In genomic region chr19:1175020-1175419, GRCh38 we compare ENCODE assay signal across 13 cellular contexts. TPM values are rescaled to one million over a fixed set of nuclear protein-coding genes. Genes with fewer than 3 reads are reported as not detected.
DNase-seq lines count a peak whose midpoint lies in the region; ATAC-seq and TF ChIP-seq lines count a peak whose summit lies in the region.
"Had no signal": no experiment of that assay in that cellular context is flagged by ENCODE, and none has a peak within 500 bp of the region (broad histone marks: within the 10 kb centered on the region; RNA-seq: fewer than 3 reads in every experiment).

No MANE protein-coding gene starts in this region.

- TF ChIP-seq POLR2A in HCT116 (IDR thresholded peaks at IDR 0.05; ENCODE audit: borderline replicate concordance, extremely low read depth, insufficient read depth, insufficient read length): no peak

- peak overlapping the region; percentile 50 to 92 (median 69) for H3K27ac Mint-ChIP-seq in CD14-positive monocyte
- H3K27ac Mint-ChIP-seq in activated naive CD8-positive, alpha-beta T cell treated with anti-CD3 and anti-CD28 coated beads for 36 hours: peak overlapping the region; percentile 45
- peak overlapping the region; percentile 84 for H3K27ac Mint-ChIP-seq in nephron progenitor cell

- CTCF ChIA-PET in HCT116 (lab: Charles Lee): interaction anchor here (0.7 kb wide), 1 partner anchor 62 kb away, joined by 5 read pairs; no protein-coding TSS in a partner anchor

- H3K4me1 Mint-ChIP-seq in CD14-positive monocyte (peaks cover 77% of the 10 kb centered on the region), nephron progenitor cell (peaks cover 42% of the 10 kb centered on the region)
- H3K4me1 Mint-ChIP-seq in activated naive CD8-positive, alpha-beta T cell treated with anti-CD3 and anti-CD28 coated beads for 36 hours: peaks cover 21% of the 10 kb centered on the region

- H3K4me3 Mint-ChIP-seq in CD14-positive monocyte (peak overlapping the region in 1 of 2 donors; percentile 77), nephron progenitor cell (peak overlapping the region; percentile 80)
- H3K4me3 Mint-ChIP-seq in activated naive CD8-positive, alpha-beta T cell treated with anti-CD3 and anti-CD28 coated beads for 36 hours: no peak overlapping the region

- no peak for ATAC-seq in HCT116
- ATAC-seq: foreskin keratinocyte had no signal

- no peaks in the 10 kb centered on the region for H3K9me3 ChIP-seq in HCT116 (ENCODE audit: control insufficient read depth in 1 of 2, insufficient read depth in 1 of 2, low read depth in 1 of 2, low read length in 2 of 2)
- H3K9me3 ChIP-seq in BE2C: no peaks in the 10 kb centered on the region
- H3K9me3 ChIP-seq: MG63, Peyer's patch had no signal

- BruUV-seq in HCT116 (replicated peaks; lab: Mats Ljungman, UMichigan): no TSS peak

- intact Hi-C loops in CD14-positive monocyte (cut with micrococcal nuclease) (no loop called here), HCT116 (cut with micrococcal nuclease) (no loop called here)

- no peak overlapping the region for H3K4me3 ChIP-seq in HCT116 (replicated peaks in 1 of 2; ENCODE audit: low read depth in 1 of 2, low read length in 2 of 2)
- H3K4me3 ChIP-seq in BE2C (ENCODE audit: low read depth, low read length): no peak overlapping the region

- DNase-seq in CD14-positive monocyte (ENCODE audit: low spot score) (no peak), HCT116 (ENCODE audit: low read depth, low spot score) (no peak), nephron progenitor cell (no peak), AG20443 (ENCODE audit: low spot score) (no peak), BE2C (no peak), SIG-M5 treated with dmso at 0.1 percent for 504 hours (lab: John Stamatoyannopoulos, UW; ENCODE audit: unreplicated experiment) (no peak), HUDEP-2 (lab: John Stamatoyannopoulos, UW; ENCODE audit: unreplicated experiment in 76 of 76) (no peak)
- no peak for DNase-seq in activated naive CD8-positive, alpha-beta T cell treated with anti-CD3 and anti-CD28 coated beads for 36 hours
- DNase-seq: activated gamma-delta T cell treated with Interleukin-2 at 50 U/mL for 16 hours, foreskin keratinocyte, MG63, NCI-H2171 treated with DMSO at 0.1 percent for 48 hours, Peyer's patch had no signal

- peaks cover 40% of the 10 kb centered on the region for H3K79me2 ChIP-seq in HCT116 (ENCODE audit: insufficient read depth, low read length)

- peak overlapping the region; percentile 88 for H3K4me2 ChIP-seq in HCT116 (ENCODE audit: low read length)

- RAD21 ChIA-PET in HCT116 (lab: Charles Lee; ENCODE audit: low non-redundant PET in 1 of 2, low total read pairs in 2 of 2, uncharacterized antibody in 2 of 2, unreplicated experiment in 2 of 2): no interaction called here

- H3K36me3 ChIP-seq in HCT116 (ENCODE audit: control insufficient read depth in 1 of 2, insufficient read depth in 2 of 2, low read length in 2 of 2) (peaks cover 0 to 7% of the 10 kb centered on the region in 2 experiments; a peak in 1 of 4 replicates), BE2C (no peaks in the 10 kb centered on the region)
- H3K36me3 ChIP-seq: Peyer's patch had no signal

- POLR2A ChIA-PET in HCT116 (lab: Charles Lee): interaction anchor here (1.4 kb wide), 1 partner anchor 10 kb away, joined by 3 read pairs; no protein-coding TSS in a partner anchor

- H3K4me1 ChIP-seq in HCT116 (ENCODE audit: control insufficient read depth in 1 of 2, insufficient read depth in 2 of 2, low read length in 2 of 2) (peaks cover 61 to 86% of the 10 kb centered on the region in 2 experiments), BE2C (peaks cover 5% of the 10 kb centered on the region)

- peak overlapping the region; percentile 92 for H3K27ac ChIP-seq in HCT116 (ENCODE audit: low read depth, low read length)

- peaks cover 0 to 5% (median 0%) of the 10 kb centered on the region in 7 donors for H3K9me3 Mint-ChIP-seq in CD14-positive monocyte
- no peaks in the 10 kb centered on the region for H3K9me3 Mint-ChIP-seq in activated naive CD8-positive, alpha-beta T cell treated with anti-CD3 and anti-CD28 coated beads for 36 hours
- H3K9me3 Mint-ChIP-seq in nephron progenitor cell: no peaks in the 10 kb centered on the region

- no peak for TF ChIP-seq RAD21 in HCT116 (IDR thresholded peaks at IDR 0.05; ENCODE audit: low read depth)

- no peak overlapping the region for H2AFZ ChIP-seq in HCT116 (ENCODE audit: low read depth, low read length, poor library complexity, severe bottlenecking)

- peak overlapping the region; percentile 68 for H3K9ac ChIP-seq in HCT116 (ENCODE audit: low read length)

- H3K9me2 ChIP-seq in HCT116 (ENCODE audit: insufficient read depth): no peaks in the 10 kb centered on the region

- peaks cover 14 to 19% of the 10 kb centered on the region in 2 donors for H3K36me3 Mint-ChIP-seq in CD14-positive monocyte
- H3K36me3 Mint-ChIP-seq in activated naive CD8-positive, alpha-beta T cell treated with anti-CD3 and anti-CD28 coated beads for 36 hours: peaks cover 4% of the 10 kb centered on the region
- H3K36me3 Mint-ChIP-seq in nephron progenitor cell (ENCODE audit: low read depth): no peaks in the 10 kb centered on the region

- peaks cover 0 to 3% (median 0%) of the 10 kb centered on the region in 3 donors for H3K27me3 Mint-ChIP-seq in CD14-positive monocyte (ENCODE audit: low read depth in 3 of 3)
- no peaks in the 10 kb centered on the region for H3K27me3 Mint-ChIP-seq in activated naive CD8-positive, alpha-beta T cell treated with anti-CD3 and anti-CD28 coated beads for 36 hours
- peaks cover 9% of the 10 kb centered on the region for H3K27me3 Mint-ChIP-seq in nephron progenitor cell (ENCODE audit: low read depth, poor library complexity)

- TF ChIP-seq CTCF in CD14-positive monocyte (IDR thresholded peaks at IDR 0.05) (no peak), HCT116 (IDR thresholded peaks at IDR 0.05 in 2 of 3, conservative IDR thresholded peaks at IDR 0.05 in 1 of 3; ENCODE audit: borderline replicate concordance in 1 of 3, insufficient read depth in 1 of 3, low read depth in 2 of 3, low read length in 2 of 3) (no peak), nephron progenitor cell (IDR thresholded peaks at IDR 0.05) (no peak), BE2C (IDR thresholded peaks at IDR 0.05; ENCODE audit: low read depth, low read length) (no peak)

- no peaks in the 10 kb centered on the region for H4K20me1 ChIP-seq in HCT116 (ENCODE audit: insufficient read depth)

- H3K27me3 ChIP-seq in HCT116 (ENCODE audit: insufficient read depth, low read length): no peaks in the 10 kb centered on the region
- no peaks in the 10 kb centered on the region for H3K27me3 ChIP-seq in BE2C
- H3K27me3 ChIP-seq: foreskin keratinocyte, MG63, Peyer's patch had no signal

TF ChIP-seq in HCT116, 20 proteins besides CTCF, POLR2A, EP300 and RAD21:
- TF ChIP-seq EZH2 (IDR thresholded peaks at IDR 0.05) (no peak), JUND (IDR thresholded peaks at IDR 0.05) (no peak), FOSL1 (IDR thresholded peaks at IDR 0.05; ENCODE audit: low read depth) (no peak), SIN3A (IDR thresholded peaks at IDR 0.05; ENCODE audit: low read depth) (no peak)

RNA-seq across cellular contexts. Expression of gene SBNO2, which starts 1.0 kb away (rescaled TPM):
- polyA plus RNA-seq in CD14-positive monocyte: 1 to 10 TPM in 1 of 2 donors, under 1 TPM in 1; 0.71 to 2.6 TPM
- total RNA-seq in HCT116 (2021; ENCODE audit: unreplicated experiment): 66.4 TPM
- polyA plus RNA-seq in HCT116 (2012): 35.8 and 46.2 TPM in 2 replicates
- 10 to 100 TPM; 50.5 to 51.6 TPM for total RNA-seq in activated naive CD8-positive, alpha-beta T cell treated with anti-CD3 and anti-CD28 coated beads for 36 hours
- polyA plus RNA-seq in BE2C (2012; ENCODE audit: insufficient read depth, insufficient read length, low read depth): 74.4 TPM

RNA-seq across cellular contexts. Expression of gene STK11, which starts 30.6 kb away (rescaled TPM):
- polyA plus RNA-seq in CD14-positive monocyte: 10 to 100 TPM in 1 of 2 donors, 1 to 10 TPM in 1; 6.2 to 15.4 TPM
- 86.9 TPM for total RNA-seq in HCT116 (2021; ENCODE audit: unreplicated experiment)
- polyA plus RNA-seq in HCT116 (2012): 67.3 and 71.4 TPM in 2 replicates
- total RNA-seq in activated naive CD8-positive, alpha-beta T cell treated with anti-CD3 and anti-CD28 coated beads for 36 hours: 10 to 100 TPM; 54.7 to 55.8 TPM
- 71.2 TPM for polyA plus RNA-seq in BE2C (2012; ENCODE audit: insufficient read depth, insufficient read length, low read depth)
